Comparison of ENCODE assay signal across 7 cellular contexts in genomic region chr17:8137645-8138342, GRCh38. TPM values are rescaled to one million over a fixed set of nuclear protein-coding genes. Genes with fewer than 3 reads are reported as not detected.
DNase-seq lines count a peak whose midpoint lies in the region; ATAC-seq and TF ChIP-seq lines count a peak whose summit lies in the region.
"Had no signal": no experiment of that assay in that cellular context is flagged by ENCODE, and none has a peak within 500 bp of the region (broad histone marks: within the 10 kb centered on the region; RNA-seq: fewer than 3 reads in every experiment).

No MANE protein-coding gene starts in this region.

- peaks cover 12 to 20% of the 10 kb centered on the region in 2 donors for H3K36me3 Mint-ChIP-seq in CD4-positive, alpha-beta memory T cell

- peaks cover 2% of the 10 kb centered on the region for H3K79me1 ChIP-seq in mesenchymal stem cell (replicated peaks; ENCODE audit: low read length, poor library complexity, severe bottlenecking)

- H2BK5ac ChIP-seq in mesenchymal stem cell (ENCODE audit: low read depth, low read length, poor library complexity, severe bottlenecking), result no peak overlapping the region

- no peak for TF ChIP-seq CTCF in RWPE2 (IDR thresholded peaks at IDR 0.05; ENCODE audit: poor library complexity, severe bottlenecking)

- intact Hi-C loops in CD4-positive, alpha-beta memory T cell (cut with micrococcal nuclease), result loop anchor here (1.0 to 5.0 kb wide), 8 partner anchors 12 to 240 kb away; partner anchors contain the start of gene KRABD2

- 30% methylated on average over 21 of the region's 21 CpGs for WGBS in mesenchymal stem cell

- H2BK15ac ChIP-seq in mesenchymal stem cell (ENCODE audit: low read depth, poor library complexity, severe bottlenecking), result no peak overlapping the region

- peak overlapping the region; percentile 68 for H3K4me2 ChIP-seq in mesenchymal stem cell (ENCODE audit: low read length, poor library complexity, severe bottlenecking)

- H3K23ac ChIP-seq in mesenchymal stem cell (ENCODE audit: low read length in 2 of 2), result no peak overlapping the region

- H2BK120ac ChIP-seq in mesenchymal stem cell (ENCODE audit: low read depth, low read length), result no peak overlapping the region

- POLR2A ChIA-PET in CD4-positive, alpha-beta memory T cell (lab: Charles Lee; ENCODE audit: partially characterized antibody), result interaction anchor here (0.8 to 9.5 kb wide), 16 partner anchors 9 to 734 kb away, joined by 3 to 237 read pairs (median 14); partner anchors contain the start of genes ALOXE3, BORCS6, CTC1 and HES7

- H3K14ac ChIP-seq in mesenchymal stem cell (ENCODE audit: low read length in 2 of 2), result no peak overlapping the region

- peaks cover 0 to 5% (median 0%) of the 10 kb centered on the region in 8 donors for H3K9me3 Mint-ChIP-seq in CD4-positive, alpha-beta memory T cell
- H3K9me3 Mint-ChIP-seq in stimulated activated naive CD8-positive, alpha-beta T cell treated with anti-CD3 and anti-CD28 coated beads, Interleukin-15, amount 100 ng/mL, for 72 hours, result no peaks in the 10 kb centered on the region

- no peaks in the 10 kb centered on the region for H3K9me3 ChIP-seq in CD4-positive, alpha-beta memory T cell (ENCODE audit: control insufficient read depth in 1 of 2, low read length in 2 of 2)
- H3K9me3 ChIP-seq in RWPE2 (ENCODE audit: severe bottlenecking) (no peaks in the 10 kb centered on the region), mesenchymal stem cell (ENCODE audit: control insufficient read depth, low read length) (no peaks in the 10 kb centered on the region)

- no peak overlapping the region for H2AFZ ChIP-seq in mesenchymal stem cell (ENCODE audit: low read depth, low read length)

- peak overlapping the region; percentile 78 for H3K27ac ChIP-seq in CD4-positive, alpha-beta memory T cell (ENCODE audit: low read depth, low read length)
- peak overlapping the region; percentile 66 for H3K27ac ChIP-seq in RWPE2 (ENCODE audit: poor library complexity, severe bottlenecking)
- H3K27ac ChIP-seq in mesenchymal stem cell (ENCODE audit: low read length, poor library complexity, severe bottlenecking), result peak overlapping the region; percentile 28

- peak overlapping the region; percentile 43 to 60 for H3K4me3 ChIP-seq in CD4-positive, alpha-beta memory T cell (ENCODE audit: low read length in 2 of 2)
- H3K4me3 ChIP-seq in RWPE2 (ENCODE audit: severe bottlenecking), result peak overlapping the region; percentile 30
- peak overlapping the region; percentile 14 to 65 for H3K4me3 ChIP-seq in mesenchymal stem cell (ENCODE audit: insufficient read depth in 1 of 2, low read depth in 1 of 2, low read length in 2 of 2)

- no peak for ATAC-seq in RWPE2 (ENCODE audit: low read depth)
- ATAC-seq in stimulated activated naive CD8-positive, alpha-beta T cell treated with anti-CD3 and anti-CD28 coated beads, Interleukin-15, amount 100 ng/mL, for 72 hours, result no peak
- no peak for ATAC-seq in GM19035 (IDR thresholded peaks at IDR 0.05; ENCODE audit: unreplicated experiment)

- H3K27me3 Mint-ChIP-seq in CD4-positive, alpha-beta memory T cell, result no peaks in the 10 kb centered on the region
- H3K27me3 Mint-ChIP-seq in stimulated activated naive CD8-positive, alpha-beta T cell treated with anti-CD3 and anti-CD28 coated beads, Interleukin-15, amount 100 ng/mL, for 72 hours, result no peaks in the 10 kb centered on the region

- peak overlapping the region; percentile 66 for H3K9ac ChIP-seq in mesenchymal stem cell (ENCODE audit: low read length)

- no peak overlapping the region for H2BK12ac ChIP-seq in mesenchymal stem cell (ENCODE audit: low read length in 2 of 2)

- H2AK5ac ChIP-seq in mesenchymal stem cell (ENCODE audit: low read length, severe bottlenecking), result no peak overlapping the region

- CTCF ChIA-PET in CD4-positive, alpha-beta memory T cell (lab: Charles Lee; ENCODE audit: partially characterized antibody), result interaction anchor here (0.7 to 6.2 kb wide), 27 partner anchors 11 to 238 kb away, joined by 3 to 93 read pairs (median 9); partner anchors contain the start of genes ALOXE3, AURKB, BORCS6 and CTC1

- H3K27me3 ChIP-seq in CD4-positive, alpha-beta memory T cell (ENCODE audit: insufficient read depth, low read length), result no peaks in the 10 kb centered on the region
- H3K27me3 ChIP-seq in RWPE2 (ENCODE audit: insufficient read depth, poor library complexity, severe bottlenecking) (no peaks in the 10 kb centered on the region), mesenchymal stem cell (ENCODE audit: control insufficient read depth in 1 of 2, insufficient read depth in 1 of 2, low read length in 2 of 2) (no peaks in the 10 kb centered on the region)

- no peak overlapping the region for H3K27ac Mint-ChIP-seq in CD4-positive, alpha-beta memory T cell
- no peak overlapping the region for H3K27ac Mint-ChIP-seq in stimulated activated naive CD8-positive, alpha-beta T cell treated with anti-CD3 and anti-CD28 coated beads, Interleukin-15, amount 100 ng/mL, for 72 hours

- no peak overlapping the region for H3K4me3 Mint-ChIP-seq in CD4-positive, alpha-beta memory T cell
- no peak overlapping the region for H3K4me3 Mint-ChIP-seq in stimulated activated naive CD8-positive, alpha-beta T cell treated with anti-CD3 and anti-CD28 coated beads, Interleukin-15, amount 100 ng/mL, for 72 hours

- H4K8ac ChIP-seq in mesenchymal stem cell (ENCODE audit: low read length), result peak overlapping the region; percentile 36

- no peak for DNase-seq in CD4-positive, alpha-beta memory T cell
- no peak for DNase-seq in RWPE2 (ENCODE audit: low spot score)
- DNase-seq in mesenchymal stem cell, result peak; percentile 38
- no peak for DNase-seq in stimulated activated naive CD8-positive, alpha-beta T cell treated with anti-CD3 and anti-CD28 coated beads, Interleukin-15, amount 100 ng/mL, for 72 hours
- DNase-seq in SIG-M5 (lab: John Stamatoyannopoulos, UW), result no peak

- H3K18ac ChIP-seq in mesenchymal stem cell (ENCODE audit: low read depth in 1 of 2, low read length in 2 of 2), result no peak overlapping the region

- H4K91ac ChIP-seq in mesenchymal stem cell (ENCODE audit: low read length), result no peak overlapping the region

- no peak overlapping the region for H3K4ac ChIP-seq in mesenchymal stem cell (ENCODE audit: low read depth in 1 of 2, low read length in 2 of 2)

- H3K4me1 Mint-ChIP-seq in CD4-positive, alpha-beta memory T cell, result peaks cover 0 to 8% (median 3%) of the 10 kb centered on the region in 4 donors
- H3K4me1 Mint-ChIP-seq in stimulated activated naive CD8-positive, alpha-beta T cell treated with anti-CD3 and anti-CD28 coated beads, Interleukin-15, amount 100 ng/mL, for 72 hours, result peaks cover 6% of the 10 kb centered on the region

- peaks cover 20% of the 10 kb centered on the region for H3K4me1 ChIP-seq in CD4-positive, alpha-beta memory T cell (ENCODE audit: insufficient read depth, low read length)
- peaks cover 2% of the 10 kb centered on the region for H3K4me1 ChIP-seq in RWPE2 (ENCODE audit: insufficient read depth, poor library complexity, severe bottlenecking)
- peaks cover 5% of the 10 kb centered on the region for H3K4me1 ChIP-seq in mesenchymal stem cell (ENCODE audit: control insufficient read depth, insufficient read depth, low read depth, low read length)

- peaks cover 27% of the 10 kb centered on the region for H3K36me3 ChIP-seq in CD4-positive, alpha-beta memory T cell (ENCODE audit: insufficient read depth, low read length)
- H3K36me3 ChIP-seq in RWPE2 (ENCODE audit: low read depth), result peaks cover 33% of the 10 kb centered on the region
- peaks cover 29 to 31% of the 10 kb centered on the region in 2 experiments for H3K36me3 ChIP-seq in mesenchymal stem cell (ENCODE audit: control insufficient read depth in 1 of 2, insufficient read depth in 2 of 2, low read depth in 1 of 2, low read length in 2 of 2)

RNA-seq across cellular contexts. Expression of gene HES7, which starts 13.9 kb away (rescaled TPM):
- total RNA-seq in CD4-positive, alpha-beta memory T cell, result not detected
- not detected for polyA plus RNA-seq in CD4-positive, alpha-beta memory T cell
- polyA plus RNA-seq in mesenchymal stem cell (2013, experiment 1 of 2), result 1.5 TPM
- polyA plus RNA-seq in mesenchymal stem cell (2013, experiment 2 of 2), result 1.4 TPM
- total RNA-seq: lung microvascular endothelial cell had no signal

RNA-seq across cellular contexts. Expression of gene PER1, which starts 14.4 kb away (rescaled TPM):
- total RNA-seq in CD4-positive, alpha-beta memory T cell, result 10 to 100 TPM; 78.9 to 79.4 TPM
- 10 to 100 TPM in 1 of 2 donors, 1 to 10 TPM in 1; 3.7 to 18.6 TPM for polyA plus RNA-seq in CD4-positive, alpha-beta memory T cell
- polyA plus RNA-seq in mesenchymal stem cell (2013, experiment 1 of 2), result 34.9 TPM
- polyA plus RNA-seq in mesenchymal stem cell (2013, experiment 2 of 2), result 25.8 TPM

RNA-seq across cellular contexts. Expression of gene ALOXE3, which starts 19.5 kb away (rescaled TPM):
- under 1 TPM; 0.32 to 0.33 TPM for total RNA-seq in CD4-positive, alpha-beta memory T cell
- under 1 TPM in 1 of 2 donors, not detected in 1; 0.20 TPM for polyA plus RNA-seq in CD4-positive, alpha-beta memory T cell
- polyA plus RNA-seq in mesenchymal stem cell (2013, experiment 1 of 2), result 0.01 TPM
- not detected for polyA plus RNA-seq in mesenchymal stem cell (2013, experiment 2 of 2)
- total RNA-seq: lung microvascular endothelial cell had no signal

RNA-seq across cellular contexts. Expression of gene VAMP2, which starts 25.0 kb away (rescaled TPM):
- 100 to 1,000 TPM; 190 to 203 TPM for total RNA-seq in CD4-positive, alpha-beta memory T cell
- polyA plus RNA-seq in CD4-positive, alpha-beta memory T cell, result 100 to 1,000 TPM in 1 of 2 donors, 10 to 100 TPM in 1; 41.6 to 106 TPM
- 48.0 TPM for polyA plus RNA-seq in mesenchymal stem cell (2013, experiment 1 of 2)
- 47.4 TPM for polyA plus RNA-seq in mesenchymal stem cell (2013, experiment 2 of 2)

RNA-seq across cellular contexts. Expression of gene TMEM107, which starts 38.4 kb away (rescaled TPM):
- total RNA-seq in CD4-positive, alpha-beta memory T cell, result 10 to 100 TPM; 25.0 to 25.3 TPM
- polyA plus RNA-seq in CD4-positive, alpha-beta memory T cell, result 10 to 100 TPM; 42.4 to 43.7 TPM
- 9.0 TPM for polyA plus RNA-seq in mesenchymal stem cell (2013, experiment 1 of 2)
- polyA plus RNA-seq in mesenchymal stem cell (2013, experiment 2 of 2), result 9.7 TPM

Comparison
In these comparisons a context has a peak if more than half of its experiments do, and no peak if none do; other contexts are left out.
1. H3K27ac ChIP-seq: peak in every context shown above with its lines; median percentile 78 in CD4-positive, alpha-beta memory T cell; 66 in RWPE2; 28 in mesenchymal stem cell.